13 cellular contexts compared by ENCODE assay signal in the genomic region with DNA sequence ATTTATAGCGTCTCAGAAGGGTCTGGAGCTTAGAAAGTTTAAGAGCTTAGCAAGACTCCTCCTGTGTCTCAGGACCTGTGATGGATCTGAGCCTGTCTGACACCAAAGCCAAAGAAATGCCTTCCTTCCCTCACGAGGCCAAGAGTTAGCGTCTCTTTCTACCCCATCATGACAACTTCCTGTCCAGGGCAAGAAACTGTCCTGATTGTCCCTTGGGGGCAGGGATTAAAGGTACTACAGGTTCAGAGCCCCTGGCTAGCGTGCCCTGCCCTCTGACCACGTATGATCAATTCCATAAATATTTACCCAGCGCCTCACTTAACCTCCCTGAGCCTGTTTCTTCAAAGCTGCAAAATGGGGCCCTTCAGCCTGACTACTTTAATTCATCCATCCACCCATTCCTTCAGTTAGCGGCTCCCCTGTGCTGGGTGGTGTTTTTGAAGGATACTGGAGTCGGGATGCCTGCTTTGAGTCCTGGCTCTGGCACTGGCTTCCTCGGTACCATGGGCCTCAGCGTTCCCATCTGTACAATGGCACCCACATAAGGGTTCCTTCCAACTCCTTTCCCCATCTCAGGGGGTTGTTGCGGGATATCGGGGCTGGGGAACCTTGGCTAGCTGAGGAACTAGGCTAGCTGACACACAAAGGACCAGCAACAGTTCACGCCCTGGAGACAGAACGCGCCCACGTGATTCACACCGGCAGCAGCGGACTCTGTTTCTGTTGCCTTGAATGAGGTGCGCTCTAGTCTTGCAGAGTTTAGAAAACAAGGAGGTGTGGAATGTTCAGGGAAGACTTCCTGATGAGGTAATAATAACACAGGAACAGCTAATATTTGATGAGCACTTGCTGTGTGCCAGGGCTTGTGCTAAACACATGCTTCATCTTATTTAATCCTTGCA. TPM values are rescaled to one million over a fixed set of nuclear protein-coding genes. Genes with fewer than 3 reads are reported as not detected.
DNase-seq lines count a peak whose midpoint lies in the region; ATAC-seq, FAIRE-seq and TF ChIP-seq lines count a peak whose summit lies in the region.
"Had no signal": no experiment of that assay in that cellular context is flagged by ENCODE, and none has a peak within 500 bp of the region (broad histone marks: within the 10 kb centered on the region; RNA-seq: fewer than 3 reads in every experiment).

No MANE protein-coding gene starts in this region.

- H4K20me1 ChIP-seq in endothelial cell of umbilical vein (replicated peaks; ENCODE audit: control insufficient read depth, extremely low read depth, insufficient read depth, low read length) = no peaks in the 10 kb centered on the region

- no peak for FAIRE-seq in endothelial cell of umbilical vein (lab: Jason Lieb, UNC)

- no peaks in the 10 kb centered on the region for H3K9me3 ChIP-seq in endothelial cell of umbilical vein (replicated peaks; ENCODE audit: control insufficient read depth, insufficient read depth, low read length)
- no peaks in the 10 kb centered on the region for H3K9me3 ChIP-seq in mucosa of descending colon
- H3K9me3 ChIP-seq in upper lobe of right lung = no peaks in the 10 kb centered on the region
- H3K9me3 ChIP-seq: left ventricle myocardium inferior had no signal

- H3K27me3 ChIP-seq in endothelial cell of umbilical vein (ENCODE audit: control insufficient read depth in 2 of 2, insufficient read depth in 2 of 2, low read length in 2 of 2) = no peaks in the 10 kb centered on the region
- H3K27me3 ChIP-seq in upper lobe of right lung = no peaks in the 10 kb centered on the region

- peaks cover 48% of the 10 kb centered on the region for H3K4me1 ChIP-seq in endothelial cell of umbilical vein (ENCODE audit: control insufficient read depth, extremely low read depth, insufficient read depth, low read length)
- peaks cover 50% of the 10 kb centered on the region for H3K4me1 ChIP-seq in mucosa of descending colon (ENCODE audit: low read depth)
- peaks cover 68% of the 10 kb centered on the region for H3K4me1 ChIP-seq in upper lobe of right lung

- dilution Hi-C loops in endothelial cell of umbilical vein (cut with MboI; ENCODE audit: extremely low pct_ligation_motif_present, low sequenced_read_pairs) = no loop called here

- no peak overlapping the region for H3K4me3 ChIP-seq in endothelial cell of umbilical vein (replicated peaks in 1 of 3; ENCODE audit: insufficient read depth in 1 of 3, low read depth in 1 of 3, low read length in 3 of 3)
- no peak overlapping the region for H3K4me3 ChIP-seq in mucosa of descending colon
- no peak overlapping the region for H3K4me3 ChIP-seq in upper lobe of right lung
- H3K4me3 ChIP-seq: left ventricle myocardium inferior had no signal

- H3K79me2 ChIP-seq in endothelial cell of umbilical vein (ENCODE audit: control insufficient read depth, insufficient read depth, low read length) = peaks cover 3% of the 10 kb centered on the region

- H3K9ac ChIP-seq in endothelial cell of umbilical vein (replicated peaks; ENCODE audit: extremely low read depth, insufficient read depth, low read length) = no peak overlapping the region

- no peak overlapping the region for H3K4me2 ChIP-seq in endothelial cell of umbilical vein (ENCODE audit: insufficient read depth, low read length)

- POLR2A ChIA-PET in endothelial cell of umbilical vein (lab: Charles Lee) = no interaction called here

- TF ChIP-seq CTCF in endothelial cell of umbilical vein (IDR thresholded peaks at IDR 0.05; ENCODE audit: extremely low read depth in 1 of 2, insufficient read depth in 1 of 2, low read depth in 1 of 2, low read length in 2 of 2) (no peak), mucosa of descending colon (IDR thresholded peaks at IDR 0.05) (no peak), upper lobe of right lung (IDR thresholded peaks at IDR 0.05) (no peak), GM20000 (IDR thresholded peaks at IDR 0.05; ENCODE audit: extremely low read depth, missing control alignments) (no peak)

- CTCF ChIA-PET in endothelial cell of umbilical vein (lab: Charles Lee) = interaction anchor here (0.8 to 16.2 kb wide), 2 partner anchors 24 to 98 kb away, joined by 3 to 353 read pairs; no protein-coding TSS in a partner anchor

- H3K27ac ChIP-seq in endothelial cell of umbilical vein (ENCODE audit: insufficient read depth, low read depth, low read length) (no peak overlapping the region), upper lobe of right lung (no peak overlapping the region)

- H3K9me1 ChIP-seq in endothelial cell of umbilical vein (replicated peaks; ENCODE audit: control insufficient read depth, extremely low read depth, insufficient read depth, low read length) = no peaks in the 10 kb centered on the region

- intact Hi-C loops in endothelial cell of umbilical vein (cut with micrococcal nuclease) = no loop called here
- intact Hi-C loops in mucosa of descending colon (cut with DNase I, micrococcal nuclease) = no loop called here
- intact Hi-C loops in upper lobe of right lung (cut with DNase I) = no loop called here

- H3K36me3 ChIP-seq in endothelial cell of umbilical vein (ENCODE audit: control insufficient read depth in 2 of 2, extremely low read depth in 1 of 2, insufficient read depth in 2 of 2, low read length in 2 of 2) (no peaks in the 10 kb centered on the region), mucosa of descending colon (ENCODE audit: low read depth) (no peaks in the 10 kb centered on the region), upper lobe of right lung (no peaks in the 10 kb centered on the region)
- H3K36me3 ChIP-seq: left ventricle myocardium inferior had no signal

- ATAC-seq in mucosa of descending colon (peak; percentile 37), upper lobe of right lung (peak; percentile 47), SK-N-SH treated with all-trans-retinoic acid at 6 μM for 48 hours (no peak)

- DNase-seq in M059J (ENCODE audit: low read depth) (peak; percentile 85), endothelial cell of umbilical vein (ENCODE audit: low read depth, low spot score) (no peak), mucosa of descending colon (no peak), upper lobe of right lung (peak; percentile 80), GM19240 (ENCODE audit: insufficient read length, low spot score) (no peak), GM20000 (ENCODE audit: low spot score) (no peak)
- DNase-seq: H7, left ventricle myocardium inferior, NCI-H1436 treated with DMSO at 0.1 percent for 48 hours, NCI-H524, SIG-M5, substantia nigra had no signal

- BruUV-seq in endothelial cell of umbilical vein (replicated peaks; lab: Mats Ljungman, UMichigan) = no TSS peak

- TF ChIP-seq POLR2A in endothelial cell of umbilical vein (IDR thresholded peaks at IDR 0.05; ENCODE audit: low read depth, low read length) = no peak

- peak overlapping the region; percentile 7 for H2AFZ ChIP-seq in endothelial cell of umbilical vein (ENCODE audit: low read depth, low read length)

TF ChIP-seq in endothelial cell of umbilical vein, 7 proteins besides CTCF, POLR2A, EP300 and RAD21 (continues in another document):
- no peak for TF ChIP-seq GATA2 (IDR thresholded peaks at IDR 0.05; ENCODE audit: insufficient read depth, insufficient read length, low read depth, low read length)
- TF ChIP-seq FOS (IDR thresholded peaks at IDR 0.05; ENCODE audit: borderline replicate concordance, insufficient read depth, low read length) = no peak

TF ChIP-seq in SK-N-SH treated with all-trans-retinoic acid at 6 μM for 48 hours, 23 proteins besides CTCF, POLR2A, EP300 and RAD21 (continues in another document):
- TF ChIP-seq ZFP3 (CRISPR knock-in tag; IDR thresholded peaks at IDR 0.05) (no peak), ARNTL (CRISPR knock-in tag; IDR thresholded peaks at IDR 0.05; ENCODE audit: borderline replicate concordance, low read depth) (no peak)

RNA-seq across cellular contexts. Expression of a gene that starts 23.0 kb away (rescaled TPM):
- 136 and 212 TPM in 2 replicates for total RNA-seq in M059J (2014; rRNA removed; shearing (Covaris generic))
- total RNA-seq in endothelial cell of umbilical vein (125 and 141 TPM in 2 replicates), mucosa of descending colon (10 to 100 TPM; 36.8 to 43.5 (median 43.5) TPM), upper lobe of right lung (44.8 TPM)
- 147 and 169 TPM in 2 replicates for polyA plus RNA-seq in endothelial cell of umbilical vein
- 95.2 and 120 TPM in 2 replicates for polyA plus RNA-seq in endothelial cell of umbilical vein (2011; cell fraction: cytosol; rRNA removed)
- 126 and 152 TPM in 2 replicates for polyA plus RNA-seq in endothelial cell of umbilical vein (2011; cell fraction: nucleus; rRNA removed)
- 107 and 115 TPM in 2 replicates for polyA plus RNA-seq in endothelial cell of umbilical vein (2012)
- polyA minus RNA-seq in endothelial cell of umbilical vein = 132 and 164 TPM in 2 replicates
- 42.6 TPM for polyA minus RNA-seq in endothelial cell of umbilical vein (2011; cell fraction: cytosol; rRNA and poly(A)+ RNA removed)
- polyA minus RNA-seq in endothelial cell of umbilical vein (2011; cell fraction: nucleus; rRNA and poly(A)+ RNA removed) = 47.6 and 68.5 TPM in 2 replicates

RNA-seq across cellular contexts. Expression of a gene that starts 33.6 kb away (rescaled TPM):
- total RNA-seq in M059J (2014; rRNA removed; shearing (Covaris generic)) = 2.8 and 3.2 TPM in 2 replicates
- total RNA-seq in endothelial cell of umbilical vein (6.2 and 9.2 TPM in 2 replicates), mucosa of descending colon (10 to 100 TPM in 1 of 3 donors, 1 to 10 TPM in 2; 5.3 to 13.3 (median 9.0) TPM), upper lobe of right lung (11.9 TPM)
- polyA plus RNA-seq in endothelial cell of umbilical vein = 8.0 and 8.4 TPM in 2 replicates
- 5.3 and 7.7 TPM in 2 replicates for polyA plus RNA-seq in endothelial cell of umbilical vein (2011; cell fraction: cytosol; rRNA removed)
- 24.0 and 24.6 TPM in 2 replicates for polyA plus RNA-seq in endothelial cell of umbilical vein (2011; cell fraction: nucleus; rRNA removed)
- polyA plus RNA-seq in endothelial cell of umbilical vein (2012) = 4.1 and 6.9 TPM in 2 replicates
- polyA minus RNA-seq in endothelial cell of umbilical vein = 4.1 and 5.0 TPM in 2 replicates
- polyA minus RNA-seq in endothelial cell of umbilical vein (2011; cell fraction: cytosol; rRNA and poly(A)+ RNA removed) = 8.6 TPM
- polyA minus RNA-seq in endothelial cell of umbilical vein (2011; cell fraction: nucleus; rRNA and poly(A)+ RNA removed) = 1.9 and 3.3 TPM in 2 replicates

RNA-seq across cellular contexts. Expression of a gene that starts 58.1 kb away (rescaled TPM):
- total RNA-seq in M059J (2014; rRNA removed; shearing (Covaris generic)) = 1.6 and 6.5 TPM in 2 replicates
- total RNA-seq in endothelial cell of umbilical vein (3.7 and 3.9 TPM in 2 replicates), mucosa of descending colon (1 to 10 TPM; 5.3 to 9.9 (median 5.9) TPM), upper lobe of right lung (11.7 TPM)
- 4.6 and 5.9 TPM in 2 replicates for polyA plus RNA-seq in endothelial cell of umbilical vein
- polyA plus RNA-seq in endothelial cell of umbilical vein (2011; cell fraction: cytosol; rRNA removed) = 5.1 and 6.7 TPM in 2 replicates
- polyA plus RNA-seq in endothelial cell of umbilical vein (2011; cell fraction: nucleus; rRNA removed) = 2.1 and 3.9 TPM in 2 replicates
- 4.8 and 5.2 TPM in 2 replicates for polyA plus RNA-seq in endothelial cell of umbilical vein (2012)
- 5.0 and 8.4 TPM in 2 replicates for polyA minus RNA-seq in endothelial cell of umbilical vein
- 9.8 TPM for polyA minus RNA-seq in endothelial cell of umbilical vein (2011; cell fraction: cytosol; rRNA and poly(A)+ RNA removed)
- polyA minus RNA-seq in endothelial cell of umbilical vein (2011; cell fraction: nucleus; rRNA and poly(A)+ RNA removed) = 3.4 and 4.0 TPM in 2 replicates

Comparison
In these comparisons a context has a peak if more than half of its experiments do, and no peak if none do; other contexts are left out.
1. DNase-seq: peak in M059J (single experiment) and upper lobe of right lung (single experiment); none in endothelial cell of umbilical vein (single experiment), mucosa of descending colon (0 of 3), GM19240 (single experiment) and GM20000 (single experiment).